In genomic region chr19:43940719-43941118, GRCh38 we compare ENCODE assay signal across 34 cellular contexts.
"Had no signal": no experiment of that assay in that cellular context is flagged by ENCODE, and none has a peak within 500 bp of the region (broad histone marks: within the 10 kb centered on the region; RNA-seq: fewer than 3 reads in every experiment).

No MANE protein-coding gene starts in this region.

- H3K36me3 ChIP-seq: adrenal gland, brain microvascular endothelial cell, breast epithelium had no signal

- H3K27ac ChIP-seq: adrenal gland, body of pancreas, brain microvascular endothelial cell, breast epithelium, VCaP had no signal

- H3K27me3 ChIP-seq: adrenal gland, body of pancreas, brain microvascular endothelial cell, breast epithelium had no signal

- DNase-seq: activated B cell treated with CpG ODN at 0.5 μM for 24 hours; activated CD4-positive, alpha-beta memory T cell treated with anti-CD3 and anti-CD28 coated beads for 36 hours; activated CD4-positive, alpha-beta T cell treated with anti-CD3 and anti-CD28 coated beads for 4 hours; activated CD4-positive, alpha-beta T cell treated with anti-CD3 and anti-CD28 coated beads, Interleukin-2, amount 10 ng/mL, durations not matched to agents 24 days and 14 days; activated CD4-positive, alpha-beta T cell treated with anti-CD3 and anti-CD28 coated beads, Interleukin-2, amount 50 U/mL, for 1 hour; activated CD4-positive, alpha-beta T cell treated with anti-CD3 and anti-CD28 coated beads, Interleukin-2, amount 50 U/mL, for 4 hours; activated CD4-positive, CD25-positive, alpha-beta regulatory T cell treated with anti-CD3 and anti-CD28 coated beads, Interleukin-2, amount 50 U/mL, for 72 hours; activated CD8-positive, alpha-beta memory T cell treated with anti-CD3 and anti-CD28 coated beads, Interleukin-2, amount 50 U/mL, for 4 hours; activated CD8-positive, alpha-beta T cell treated with anti-CD3 and anti-CD28 coated beads for 36 hours; activated effector memory CD4-positive, alpha-beta T cell treated with anti-CD3 and anti-CD28 coated beads, Interleukin-2, amount 50 U/mL, for 16 hours; activated gamma-delta T cell treated with Interleukin-2 at 50 U/mL for 16 hours; activated naive CD4-positive, alpha-beta T cell; activated naive CD4-positive, alpha-beta T cell treated with anti-CD3 and anti-CD28 coated beads for 36 hours; activated naive CD4-positive, alpha-beta T cell treated with anti-CD3 and anti-CD28 coated beads, Interleukin-2, amount 50 U/mL, for 16 hours; activated naive CD8-positive, alpha-beta T cell treated with anti-CD3 and anti-CD28 coated beads for 36 hours; activated T-cell treated with anti-CD3 and anti-CD28 coated beads for 4 hours; activated T-cell treated with anti-CD3 and anti-CD28 coated beads, Interleukin-2, amount 50 U/mL, for 1 hour; activated T-cell treated with anti-CD3 and anti-CD28 coated beads, Interleukin-2, amount 50 U/mL, for 4 hours; activated T-cell treated with anti-CD3 and anti-CD28 coated beads, Interleukin-2, amount 50 U/mL, for 72 hours; adrenal gland; amniotic stem cell; aorta; body of pancreas; brain microvascular endothelial cell; central memory CD4-positive, alpha-beta T cell; cerebellar nuclear complex; T-helper 2 cell; T-helper 9 cell had no signal

- H3K4me1 ChIP-seq: breast epithelium had no signal

- H3K4me3 ChIP-seq: adrenal gland, body of pancreas, breast epithelium had no signal

- FAIRE-seq: astrocyte, TTC549 had no signal

- ATAC-seq: activated CD8-positive, alpha-beta T cell treated with anti-CD3 and anti-CD28 coated beads for 36 hours; activated naive CD4-positive, alpha-beta T cell treated with anti-CD3 and anti-CD28 coated beads, Interleukin-2, amount 50 U/mL, for 72 hours; activated T-cell treated with anti-CD3 and anti-CD28 coated beads, Interleukin-2, amount 50 U/mL, for 4 hours; activated T-cell treated with anti-CD3 and anti-CD28 coated beads, Interleukin-2, amount 50 U/mL, for 72 hours; activated T-helper 17 cell treated with anti-CD3 and anti-CD28 coated beads, Interleukin-2, amount 50 U/mL, for 72 hours; body of pancreas had no signal

- H3K9me3 ChIP-seq: adrenal gland had no signal
